Comparison of ENCODE assay signal across 8 cellular contexts in the genomic region with DNA sequence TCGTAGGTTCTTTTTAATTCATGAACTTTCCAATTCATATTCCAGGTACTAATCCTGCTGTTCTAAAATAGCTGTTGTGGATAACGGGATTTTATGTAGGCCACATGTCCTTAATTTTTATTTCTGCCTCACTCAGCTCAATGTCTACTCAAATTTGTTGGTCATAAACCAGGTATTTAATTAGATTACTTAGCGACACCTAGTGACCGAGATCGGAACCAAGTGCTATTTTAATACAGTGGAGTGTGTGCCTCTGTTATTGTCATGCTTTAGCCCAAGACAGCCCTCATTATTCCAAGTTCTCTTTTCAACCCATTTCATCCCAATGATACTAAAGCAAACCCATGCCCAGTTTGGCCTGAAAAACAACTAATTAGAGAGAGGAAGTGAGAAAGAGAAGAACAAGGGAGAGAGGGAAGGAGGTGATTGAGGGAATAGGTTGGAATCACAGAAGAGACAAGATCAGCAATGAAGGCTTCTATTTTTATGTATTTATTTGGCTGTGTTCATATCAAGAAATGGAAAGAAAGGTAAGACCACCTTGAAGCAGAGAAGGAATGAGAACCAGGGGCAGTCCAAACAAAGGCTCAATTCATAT. TPM values are rescaled to one million over a fixed set of nuclear protein-coding genes. Genes with fewer than 3 reads are reported as not detected.
DNase-seq lines count a peak whose midpoint lies in the region; ATAC-seq lines count a peak whose summit lies in the region.

No MANE protein-coding gene starts in this region.

- peak; percentile 67 for ATAC-seq in HG03045 (IDR thresholded peaks at IDR 0.05; ENCODE audit: unreplicated experiment)

- DNase-seq in NCI-H524 (lab: John Stamatoyannopoulos, UW) (peak; percentile 9 to 74), NCI-H524 treated with DMSO at 0.1 percent for 48 hours (lab: John Stamatoyannopoulos, UW) (no peak), NCI-H226 (peak; percentile 42), dermis blood vessel endothelial cell (peak; percentile 76), medulla oblongata (ENCODE audit: extremely low spot score) (peak; percentile 92)
- peak; percentile 17 for DNase-seq in activated CD4-positive, alpha-beta T cell treated with anti-CD3 and anti-CD28 coated beads for 1 hour
- DNase-seq in stimulated activated CD8-positive, alpha-beta memory T cell treated with anti-CD3 and anti-CD28 coated beads, Interleukin-4, amount 100 ng/mL, for 4 hours (ENCODE audit: low read depth in 2 of 2, low spot score in 1 of 2), result peak; percentile 15 to 53

RNA-seq across cellular contexts. Expression of a gene that starts 45.9 kb away (rescaled TPM):
- not detected in 2 replicates for total RNA-seq in dermis blood vessel endothelial cell
